ENCODE assay signal across 2 cellular contexts in genomic region chr3:36879842-36880241, GRCh38.
TF ChIP-seq lines count a peak whose summit lies in the region.

No MANE protein-coding gene starts in this region.

TF ChIP-seq in GM12878, 131 proteins besides CTCF, POLR2A, EP300 and RAD21:
- peak; percentile 47; the same call in 1 of the 2 replicates for TF ChIP-seq HSF1 (IDR thresholded peaks at IDR 0.05; ENCODE audit: low read depth, low read length)

TF ChIP-seq in K562, 482 proteins besides CTCF, POLR2A, EP300 and RAD21:
- TF ChIP-seq MAFK (IDR thresholded peaks at IDR 0.05; ENCODE audit: low read length), result peak; percentile 76; the same call in 1 of the 2 replicates
- TF ChIP-seq, protein P1, sequence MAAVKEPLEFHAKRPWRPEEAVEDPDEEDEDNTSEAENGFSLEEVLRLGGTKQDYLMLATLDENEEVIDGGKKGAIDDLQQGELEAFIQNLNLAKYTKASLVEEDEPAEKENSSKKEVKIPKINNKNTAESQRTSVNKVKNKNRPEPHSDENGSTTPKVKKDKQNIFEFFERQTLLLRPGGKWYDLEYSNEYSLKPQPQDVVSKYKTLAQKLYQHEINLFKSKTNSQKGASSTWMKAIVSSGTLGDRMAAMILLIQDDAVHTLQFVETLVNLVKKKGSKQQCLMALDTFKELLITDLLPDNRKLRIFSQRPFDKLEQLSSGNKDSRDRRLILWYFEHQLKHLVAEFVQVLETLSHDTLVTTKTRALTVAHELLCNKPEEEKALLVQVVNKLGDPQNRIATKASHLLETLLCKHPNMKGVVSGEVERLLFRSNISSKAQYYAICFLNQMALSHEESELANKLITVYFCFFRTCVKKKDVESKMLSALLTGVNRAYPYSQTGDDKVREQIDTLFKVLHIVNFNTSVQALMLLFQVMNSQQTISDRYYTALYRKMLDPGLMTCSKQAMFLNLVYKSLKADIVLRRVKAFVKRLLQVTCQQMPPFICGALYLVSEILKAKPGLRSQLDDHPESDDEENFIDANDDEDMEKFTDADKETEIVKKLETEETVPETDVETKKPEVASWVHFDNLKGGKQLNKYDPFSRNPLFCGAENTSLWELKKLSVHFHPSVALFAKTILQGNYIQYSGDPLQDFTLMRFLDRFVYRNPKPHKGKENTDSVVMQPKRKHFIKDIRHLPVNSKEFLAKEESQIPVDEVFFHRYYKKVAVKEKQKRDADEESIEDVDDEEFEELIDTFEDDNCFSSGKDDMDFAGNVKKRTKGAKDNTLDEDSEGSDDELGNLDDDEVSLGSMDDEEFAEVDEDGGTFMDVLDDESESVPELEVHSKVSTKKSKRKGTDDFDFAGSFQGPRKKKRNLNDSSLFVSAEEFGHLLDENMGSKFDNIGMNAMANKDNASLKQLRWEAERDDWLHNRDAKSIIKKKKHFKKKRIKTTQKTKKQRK (IDR thresholded peaks at IDR 0.05; ENCODE audit: borderline replicate concordance, low read depth, low read length), result peak; percentile 81; the same call in 1 of the 2 replicates
